2 cellular contexts compared by ENCODE assay signal in the genomic region with DNA sequence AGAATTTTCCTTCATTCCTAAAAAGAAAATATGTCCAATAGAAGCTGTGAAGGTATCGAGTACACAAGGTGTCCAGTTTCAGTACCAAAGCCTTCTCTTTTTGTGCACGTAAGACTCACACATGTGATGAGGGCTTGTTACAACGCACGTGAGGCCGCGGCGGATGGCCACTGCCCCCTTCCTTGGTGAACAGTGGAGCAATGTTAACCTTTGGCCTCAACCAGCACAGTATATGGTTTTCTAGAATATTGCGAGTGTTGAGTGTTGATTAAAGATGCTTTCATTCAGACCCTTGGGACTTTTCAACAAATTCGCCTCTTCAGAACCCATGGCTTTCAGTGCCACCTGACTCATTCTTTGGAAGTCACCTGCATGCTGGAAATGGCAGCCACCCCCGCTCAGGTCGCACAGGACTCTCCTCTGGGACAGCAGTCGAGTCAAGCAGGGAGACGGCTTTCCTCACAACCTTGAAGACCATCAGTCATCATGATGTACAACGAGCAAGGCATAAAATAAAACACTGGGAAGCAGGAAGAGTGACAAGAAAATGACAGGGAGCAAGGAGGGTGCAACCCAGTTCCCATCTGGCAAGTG.
TF ChIP-seq lines count a peak whose summit lies in the region.

No MANE protein-coding gene starts in this region.

TF ChIP-seq in SK-N-SH, 30 proteins besides CTCF, POLR2A, EP300 and RAD21:
- TF ChIP-seq POLR2AphosphoS5 (IDR thresholded peaks at IDR 0.05; ENCODE audit: low read depth, low read length): peak; percentile 23; the same call in 1 of the 2 replicates
- TF ChIP-seq ELF1 (IDR thresholded peaks at IDR 0.05): no peak

TF ChIP-seq in SK-N-SH treated with all-trans-retinoic acid at 6 μM for 48 hours, 23 proteins besides CTCF, POLR2A, EP300 and RAD21:
- TF ChIP-seq, protein P1, sequence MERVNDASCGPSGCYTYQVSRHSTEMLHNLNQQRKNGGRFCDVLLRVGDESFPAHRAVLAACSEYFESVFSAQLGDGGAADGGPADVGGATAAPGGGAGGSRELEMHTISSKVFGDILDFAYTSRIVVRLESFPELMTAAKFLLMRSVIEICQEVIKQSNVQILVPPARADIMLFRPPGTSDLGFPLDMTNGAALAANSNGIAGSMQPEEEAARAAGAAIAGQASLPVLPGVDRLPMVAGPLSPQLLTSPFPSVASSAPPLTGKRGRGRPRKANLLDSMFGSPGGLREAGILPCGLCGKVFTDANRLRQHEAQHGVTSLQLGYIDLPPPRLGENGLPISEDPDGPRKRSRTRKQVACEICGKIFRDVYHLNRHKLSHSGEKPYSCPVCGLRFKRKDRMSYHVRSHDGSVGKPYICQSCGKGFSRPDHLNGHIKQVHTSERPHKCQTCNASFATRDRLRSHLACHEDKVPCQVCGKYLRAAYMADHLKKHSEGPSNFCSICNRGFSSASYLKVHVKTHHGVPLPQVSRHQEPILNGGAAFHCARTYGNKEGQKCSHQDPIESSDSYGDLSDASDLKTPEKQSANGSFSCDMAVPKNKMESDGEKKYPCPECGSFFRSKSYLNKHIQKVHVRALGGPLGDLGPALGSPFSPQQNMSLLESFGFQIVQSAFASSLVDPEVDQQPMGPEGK (CRISPR knock-in tag; IDR thresholded peaks at IDR 0.05; ENCODE audit: borderline replicate concordance): no peak
- no peak for TF ChIP-seq ESRRG (CRISPR knock-in tag; IDR thresholded peaks at IDR 0.05)
- TF ChIP-seq BACH2 (CRISPR knock-in tag; IDR thresholded peaks at IDR 0.05; ENCODE audit: borderline replicate concordance): no peak
- TF ChIP-seq ARNTL (CRISPR knock-in tag; IDR thresholded peaks at IDR 0.05; ENCODE audit: borderline replicate concordance, low read depth): no peak
- TF ChIP-seq CSDC2 (CRISPR knock-in tag; IDR thresholded peaks at IDR 0.05): no peak
- TF ChIP-seq, protein P2, sequence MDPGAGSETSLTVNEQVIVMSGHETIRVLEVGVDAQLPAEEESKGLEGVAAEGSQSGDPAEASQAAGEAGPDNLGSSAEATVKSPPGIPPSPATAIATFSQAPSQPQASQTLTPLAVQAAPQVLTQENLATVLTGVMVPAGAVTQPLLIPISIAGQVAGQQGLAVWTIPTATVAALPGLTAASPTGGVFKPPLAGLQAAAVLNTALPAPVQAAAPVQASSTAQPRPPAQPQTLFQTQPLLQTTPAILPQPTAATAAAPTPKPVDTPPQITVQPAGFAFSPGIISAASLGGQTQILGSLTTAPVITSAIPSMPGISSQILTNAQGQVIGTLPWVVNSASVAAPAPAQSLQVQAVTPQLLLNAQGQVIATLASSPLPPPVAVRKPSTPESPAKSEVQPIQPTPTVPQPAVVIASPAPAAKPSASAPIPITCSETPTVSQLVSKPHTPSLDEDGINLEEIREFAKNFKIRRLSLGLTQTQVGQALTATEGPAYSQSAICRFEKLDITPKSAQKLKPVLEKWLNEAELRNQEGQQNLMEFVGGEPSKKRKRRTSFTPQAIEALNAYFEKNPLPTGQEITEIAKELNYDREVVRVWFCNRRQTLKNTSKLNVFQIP (CRISPR knock-in tag; IDR thresholded peaks at IDR 0.05; ENCODE audit: borderline replicate concordance, low read depth): no peak
- TF ChIP-seq, protein P3, sequence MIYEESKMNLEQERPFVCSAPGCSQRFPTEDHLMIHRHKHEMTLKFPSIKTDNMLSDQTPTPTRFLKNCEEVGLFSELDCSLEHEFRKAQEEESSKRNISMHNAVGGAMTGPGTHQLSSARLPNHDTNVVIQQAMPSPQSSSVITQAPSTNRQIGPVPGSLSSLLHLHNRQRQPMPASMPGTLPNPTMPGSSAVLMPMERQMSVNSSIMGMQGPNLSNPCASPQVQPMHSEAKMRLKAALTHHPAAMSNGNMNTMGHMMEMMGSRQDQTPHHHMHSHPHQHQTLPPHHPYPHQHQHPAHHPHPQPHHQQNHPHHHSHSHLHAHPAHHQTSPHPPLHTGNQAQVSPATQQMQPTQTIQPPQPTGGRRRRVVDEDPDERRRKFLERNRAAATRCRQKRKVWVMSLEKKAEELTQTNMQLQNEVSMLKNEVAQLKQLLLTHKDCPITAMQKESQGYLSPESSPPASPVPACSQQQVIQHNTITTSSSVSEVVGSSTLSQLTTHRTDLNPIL (CRISPR knock-in tag; IDR thresholded peaks at IDR 0.05; ENCODE audit: low read depth): no peak
- TF ChIP-seq ZFP30 (CRISPR knock-in tag; IDR thresholded peaks at IDR 0.05): no peak
- TF ChIP-seq ZNF70 (CRISPR knock-in tag; IDR thresholded peaks at IDR 0.05): no peak
- TF ChIP-seq ZFP3 (CRISPR knock-in tag; IDR thresholded peaks at IDR 0.05): no peak
- TF ChIP-seq SNAI2 (CRISPR knock-in tag; IDR thresholded peaks at IDR 0.05): no peak
- TF ChIP-seq ISL1 (CRISPR knock-in tag; IDR thresholded peaks at IDR 0.05): no peak
- no peak for TF ChIP-seq RARB (CRISPR knock-in tag; IDR thresholded peaks at IDR 0.05)
- TF ChIP-seq ZC3H10 (CRISPR knock-in tag; IDR thresholded peaks at IDR 0.05): no peak
- TF ChIP-seq GLIS3 (CRISPR knock-in tag; IDR thresholded peaks at IDR 0.05): no peak
- no peak for TF ChIP-seq TOX (CRISPR knock-in tag; IDR thresholded peaks at IDR 0.05; ENCODE audit: borderline replicate concordance)
